Comparison of ENCODE assay signal across 8 cellular contexts in the genomic region with DNA sequence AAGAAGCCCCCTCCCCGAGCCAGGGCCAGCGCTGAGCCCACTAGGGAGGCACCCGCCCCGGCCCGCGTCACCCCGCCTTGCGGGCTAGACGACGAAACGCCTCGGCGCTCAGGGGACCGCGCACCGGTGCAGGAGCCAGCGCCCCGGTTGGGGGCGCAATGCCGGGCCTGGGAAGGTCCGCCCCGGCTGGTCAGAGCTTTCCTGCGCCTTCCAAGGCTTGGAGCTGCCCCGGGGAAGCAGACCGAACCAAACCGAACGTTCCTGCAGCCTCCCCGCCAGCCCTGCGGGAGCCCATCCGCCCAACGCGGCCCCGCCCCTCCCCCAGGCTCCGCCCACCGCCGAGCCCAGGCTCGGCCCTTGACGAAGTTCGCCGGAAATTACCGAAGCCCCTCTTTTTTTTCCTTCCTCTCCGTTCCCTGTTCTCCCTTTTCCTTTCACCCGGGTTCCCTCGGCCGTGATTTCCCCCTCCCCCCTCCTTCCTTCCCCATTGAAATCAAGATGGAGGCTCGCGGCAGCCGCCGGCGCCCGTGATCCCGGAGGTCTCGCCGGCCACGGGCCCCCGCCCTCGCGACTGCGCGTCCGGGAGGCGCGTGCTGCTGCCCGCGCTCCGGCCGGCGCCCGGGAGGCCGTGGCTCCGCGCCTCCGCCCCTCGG. TPM values are rescaled to one million over a fixed set of nuclear protein-coding genes. Genes with fewer than 3 reads are reported as not detected.
DNase-seq lines count a peak whose midpoint lies in the region; ATAC-seq, FAIRE-seq and TF ChIP-seq lines count a peak whose summit lies in the region.

A gene (plus strand): TSS at position 487 of the 653 bp plus-strand sequence. CDS start 384 bp downstream, outside the sequence.

- in situ Hi-C loops in gastrocnemius medialis (cut with MboI; ENCODE audit: low sequenced_read_pairs in 4 of 4) = loop anchor here in 1 of 4 donors (10.0 kb wide), 1 partner anchor 112 kb away; no protein-coding TSS in a partner anchor

- TF ChIP-seq CTCF in body of pancreas (IDR thresholded peaks at IDR 0.05) (peak; percentile 29 to 57 (median 48)), gastrocnemius medialis (IDR thresholded peaks at IDR 0.05 in 4 of 5, conservative IDR thresholded peaks at IDR 0.05 in 1 of 5) (peak; percentile 18 to 62 (median 51))

- H3K4me1 ChIP-seq in body of pancreas (peaks cover 28% of the 10 kb centered on the region), iPS DF 6.9 (ENCODE audit: control insufficient read depth, insufficient read depth, low read length) (0 out of 2 replicates have a peak, but pooled peaks cover 4% of the 10 kb centered on the region), gastrocnemius medialis (peaks cover 29 to 48% of the 10 kb centered on the region in 2 donors)

- WGBS in body of pancreas, 2 donors = 0% methylated on average over 29 to 72 of the region's 74 CpGs
- WGBS in iPS DF 6.9 (ENCODE audit: insufficient coverage, insufficient read length) = no CpG with 5 or more reads among the region's 74 CpGs

- ATAC-seq in HG02852 (IDR thresholded peaks at IDR 0.05; ENCODE audit: unreplicated experiment) (peak; percentile 42), body of pancreas (peak; percentile 83), gastrocnemius medialis (peak; percentile 71 to 77)

- H3K4me3 ChIP-seq in body of pancreas (peak within 1 kb of the TSS; percentile 45 to 83), iPS DF 6.9 (ENCODE audit: low read length) (peak within 1 kb of the TSS; percentile 99), gastrocnemius medialis (peak within 1 kb of the TSS; percentile 72 to 92 (median 84))

- peak; percentile 67 for DNase-seq in GM12892 (ENCODE audit: insufficient read length)
- peak; percentile 74 for DNase-seq in NCI-H146 treated with DMSO at 0.1 percent for 48 hours (lab: John Stamatoyannopoulos, UW; ENCODE audit: unreplicated experiment)
- peak; percentile 59 for DNase-seq in T-helper 9 cell
- peak; percentile 89 to 91 (median 90) for DNase-seq in body of pancreas
- DNase-seq in iPS DF 6.9 (ENCODE audit: low read depth, low spot score) = peak; percentile 57
- peak; percentile 85 to 88 for DNase-seq in gastrocnemius medialis
- no peak for DNase-seq in NK-92 treated with Interleukin-12 subunit alpha and Interleukin-12 subunit beta, amount 100 ng/mL, for 24 hours (lab: John Stamatoyannopoulos, UW)

- H3K27me3 ChIP-seq in body of pancreas (no peaks in the 10 kb centered on the region), iPS DF 6.9 (ENCODE audit: control insufficient read depth, insufficient read depth, low read length) (no peaks in the 10 kb centered on the region), gastrocnemius medialis (no peaks in the 10 kb centered on the region)

- TF ChIP-seq POLR2A in GM12892 (IDR thresholded peaks at IDR 0.05; ENCODE audit: low read depth, low read length) (peak; percentile 64; the same call in 1 of the 2 replicates), body of pancreas (IDR thresholded peaks at IDR 0.05) (peak; percentile 26 to 53 (median 51)), gastrocnemius medialis (IDR thresholded peaks at IDR 0.05) (peak; percentile 74 to 84)

- intact Hi-C loops in body of pancreas (cut with DNase I) = no loop called here
- intact Hi-C loops in gastrocnemius medialis (cut with DNase I; ENCODE audit: low total_unique reads) = loop anchor here (5.0 to 10.0 kb wide), 3 partner anchors 36 to 522 kb away; a partner anchor contains a TSS

- FAIRE-seq in GM12892 (lab: Jason Lieb, UNC) = peak; percentile 94

- H3K9me3 ChIP-seq in body of pancreas (no peaks in the 10 kb centered on the region), iPS DF 6.9 (ENCODE audit: control insufficient read depth, insufficient read depth, low read length) (no peaks in the 10 kb centered on the region), gastrocnemius medialis (no peaks in the 10 kb centered on the region)

- H3K36me3 ChIP-seq in body of pancreas (replicated peaks in 1 of 2; ENCODE audit: insufficient read depth in 1 of 2, low read depth in 2 of 2) (no peaks in the 10 kb centered on the region), iPS DF 6.9 (ENCODE audit: control insufficient read depth, insufficient read depth, low read length) (no peaks in the 10 kb centered on the region; the same call in 1 of the 2 replicates), gastrocnemius medialis (no peaks in the 10 kb centered on the region)

- H3K27ac ChIP-seq in body of pancreas (peak within 1 kb of the TSS; percentile 81 to 91 (median 89)), iPS DF 6.9 (ENCODE audit: low read length) (no peak within 1 kb of the TSS), gastrocnemius medialis (peak within 1 kb of the TSS; percentile 89 to 95 (median 92))

RNA-seq across cellular contexts. Expression of the gene that starts here (rescaled TPM):
- 77.8 TPM for polyA plus RNA-seq in GM12892 (2012; ENCODE audit: missing spikeins)
- total RNA-seq in body of pancreas (100 to 1,000 TPM in 1 of 2 donors, 10 to 100 TPM in 1; 62.0 to 137 TPM), gastrocnemius medialis (10 to 100 TPM; 31.5 to 57.5 (median 50.4) TPM)
